23 cellular contexts compared by ENCODE assay signal in genomic region chr22:48944756-48945620, GRCh38.
DNase-seq lines count a peak whose midpoint lies in the region; TF ChIP-seq lines count a peak whose summit lies in the region.
"Had no signal": no experiment of that assay in that cellular context is flagged by ENCODE, and none has a peak within 500 bp of the region (broad histone marks: within the 10 kb centered on the region; RNA-seq: fewer than 3 reads in every experiment).

No MANE protein-coding gene starts in this region.

- H3K79me1 ChIP-seq in mesenchymal stem cell (replicated peaks; ENCODE audit: low read length, poor library complexity, severe bottlenecking): no peaks in the 10 kb centered on the region

- H3K4me2 ChIP-seq in mesenchymal stem cell (ENCODE audit: low read length, poor library complexity, severe bottlenecking): no peak overlapping the region
- H3K4me2 ChIP-seq: SK-N-SH had no signal

- peak; percentile 47 for DNase-seq in activated CD8-positive, alpha-beta memory T cell treated with anti-CD3 and anti-CD28 coated beads for 24 hours
- no peak for DNase-seq in activated CD8-positive, alpha-beta memory T cell treated with anti-CD3 and anti-CD28 coated beads, Interleukin-2, amount 50 U/mL, for 4 hours
- peak; percentile 1 for DNase-seq in colonic mucosa
- no peak for DNase-seq in mesenchymal stem cell
- DNase-seq in H4 (ENCODE audit: low spot score): no peak
- no peak for DNase-seq in DMS 273 (lab: John Stamatoyannopoulos, UW; ENCODE audit: unreplicated experiment)
- DNase-seq in brain microvascular endothelial cell: no peak
- DNase-seq: activated B cell treated with CpG ODN at 0.5 μM for 24 hours; activated gamma-delta T cell; effector CD4-positive, alpha-beta T cell; hypothalamus; Kasumi-1; naive B cell; NCI-H1092; NCI-H2029; NCI-H446 treated with DMSO at 0.1 percent for 48 hours; RPMI8226; SK-N-SH; stimulated activated CD4-positive, alpha-beta T cell treated with anti-CD3 and anti-CD28 coated beads, Interleukin-2, amount 100 ng/mL, for 24 hours; stimulated activated naive CD4-positive, alpha-beta T cell treated with Interleukin-2 at 50 U/mL for 16 hours had no signal

- H3K4me3 ChIP-seq in colonic mucosa (no peak overlapping the region), mesenchymal stem cell (ENCODE audit: insufficient read depth in 1 of 2, low read depth in 1 of 2, low read length in 2 of 2) (no peak overlapping the region), brain microvascular endothelial cell (ENCODE audit: low read depth, low read length) (no peak overlapping the region)
- H3K4me3 ChIP-seq: adrenal gland, pancreas had no signal

- intact Hi-C loops in colonic mucosa (cut with DNase I): no loop called here

- H3K4me1 ChIP-seq in colonic mucosa (no peaks in the 10 kb centered on the region), mesenchymal stem cell (ENCODE audit: control insufficient read depth, insufficient read depth, low read depth, low read length) (no peaks in the 10 kb centered on the region)
- H3K4me1 ChIP-seq: adrenal gland, pancreas had no signal

- H3K18ac ChIP-seq in mesenchymal stem cell (ENCODE audit: low read depth in 1 of 2, low read length in 2 of 2): no peak overlapping the region

- H3K27ac ChIP-seq in colonic mucosa (no peak overlapping the region), mesenchymal stem cell (ENCODE audit: low read length, poor library complexity, severe bottlenecking) (no peak overlapping the region), temporal lobe (ENCODE audit: low read depth, low read length) (peak overlapping the region; percentile 30), brain microvascular endothelial cell (no peak overlapping the region)
- H3K27ac ChIP-seq: adrenal gland, pancreas had no signal

- no peak overlapping the region for H2BK12ac ChIP-seq in mesenchymal stem cell (ENCODE audit: low read length in 2 of 2)

- H3K9me3 ChIP-seq in colonic mucosa: no peaks in the 10 kb centered on the region
- H3K9me3 ChIP-seq in mesenchymal stem cell (ENCODE audit: control insufficient read depth, low read length): no peaks in the 10 kb centered on the region
- H3K9me3 ChIP-seq: adrenal gland, pancreas, SK-N-SH had no signal

- TF ChIP-seq CTCF in colonic mucosa (IDR thresholded peaks at IDR 0.05) (no peak), brain microvascular endothelial cell (IDR thresholded peaks at IDR 0.05; ENCODE audit: low read depth, low read length, missing control alignments) (no peak)

- H4K91ac ChIP-seq in mesenchymal stem cell (ENCODE audit: low read length): peak overlapping the region; percentile 35

- H3K23ac ChIP-seq in mesenchymal stem cell (ENCODE audit: low read length in 2 of 2): no peak overlapping the region

- in situ Hi-C loops in brain microvascular endothelial cell (cut with HindIII; ENCODE audit: low pct_ligation_motif_present, low sequenced_read_pairs): no loop called here

- H2BK5ac ChIP-seq in mesenchymal stem cell (ENCODE audit: low read depth, low read length, poor library complexity, severe bottlenecking): no peak overlapping the region

- H2AK5ac ChIP-seq in mesenchymal stem cell (ENCODE audit: low read length, severe bottlenecking): no peak overlapping the region

- H3K4ac ChIP-seq in mesenchymal stem cell (ENCODE audit: low read depth in 1 of 2, low read length in 2 of 2): no peak overlapping the region

- H3K9ac ChIP-seq in colonic mucosa (ENCODE audit: low read depth in 2 of 2, low read length in 2 of 2) (no peak overlapping the region), mesenchymal stem cell (ENCODE audit: low read length) (no peak overlapping the region)
- H3K9ac ChIP-seq: SK-N-SH had no signal

- H2BK15ac ChIP-seq in mesenchymal stem cell (ENCODE audit: low read depth, poor library complexity, severe bottlenecking): no peak overlapping the region

- no peak overlapping the region for H2BK120ac ChIP-seq in mesenchymal stem cell (ENCODE audit: low read depth, low read length)

- no peaks in the 10 kb centered on the region for H3K27me3 ChIP-seq in colonic mucosa
- H3K27me3 ChIP-seq in mesenchymal stem cell (ENCODE audit: control insufficient read depth in 1 of 2, insufficient read depth in 1 of 2, low read length in 2 of 2): no peaks in the 10 kb centered on the region
- no peaks in the 10 kb centered on the region for H3K27me3 ChIP-seq in brain microvascular endothelial cell (replicated peaks)
- H3K27me3 ChIP-seq: adrenal gland, pancreas had no signal

- no peak overlapping the region for H4K8ac ChIP-seq in mesenchymal stem cell (ENCODE audit: low read length)

- no peak overlapping the region for H3K14ac ChIP-seq in mesenchymal stem cell (ENCODE audit: low read length in 2 of 2)

- H2AFZ ChIP-seq in mesenchymal stem cell (ENCODE audit: low read depth, low read length): no peak overlapping the region

- 82% methylated on average over 38 of the region's 38 CpGs for WGBS in mesenchymal stem cell

- H3K36me3 ChIP-seq in colonic mucosa: no peaks in the 10 kb centered on the region
- H3K36me3 ChIP-seq in mesenchymal stem cell (ENCODE audit: control insufficient read depth in 1 of 2, insufficient read depth in 2 of 2, low read depth in 1 of 2, low read length in 2 of 2): no peaks in the 10 kb centered on the region
- H3K36me3 ChIP-seq in brain microvascular endothelial cell (replicated peaks): no peaks in the 10 kb centered on the region
- H3K36me3 ChIP-seq: adrenal gland, pancreas had no signal

Comparison
In these comparisons a context has a peak if more than half of its experiments do, and no peak if none do; other contexts are left out.
1. DNase-seq: peak in activated CD8-positive, alpha-beta memory T cell treated with anti-CD3 and anti-CD28 coated beads for 24 hours (single experiment) and colonic mucosa (single experiment); none in activated CD8-positive, alpha-beta memory T cell treated with anti-CD3 and anti-CD28 coated beads, Interleukin-2, amount 50 U/mL, for 4 hours (single experiment), mesenchymal stem cell (single experiment), H4 (single experiment), DMS 273 (single experiment) and brain microvascular endothelial cell (single experiment).